ENCODE assay signal across 8 cellular contexts in genomic region chr19:17680235-17680722, GRCh38. TPM values are rescaled to one million over a fixed set of nuclear protein-coding genes. Genes with fewer than 3 reads are reported as not detected.
DNase-seq lines count a peak whose midpoint lies in the region; ATAC-seq, FAIRE-seq and TF ChIP-seq lines count a peak whose summit lies in the region.

No MANE protein-coding gene starts in this region.

- H3K4me3 Mint-ChIP-seq in T-helper 2 cell treated with Interferon-gamma antibody and Interleukin-4, amounts not matched to agents 5 μg/mL and 100 μg/mL, for 36 hours = peak overlapping the region; percentile 26
- no peak overlapping the region for H3K4me3 Mint-ChIP-seq in mesothelial cell of epicardium

- H3K9me3 Mint-ChIP-seq in T-helper 2 cell treated with Interferon-gamma antibody and Interleukin-4, amounts not matched to agents 5 μg/mL and 100 μg/mL, for 36 hours = no peaks in the 10 kb centered on the region
- no peaks in the 10 kb centered on the region for H3K9me3 Mint-ChIP-seq in mesothelial cell of epicardium

- H3K27me3 Mint-ChIP-seq in T-helper 2 cell treated with Interferon-gamma antibody and Interleukin-4, amounts not matched to agents 5 μg/mL and 100 μg/mL, for 36 hours (ENCODE audit: low read depth) = peaks cover 38% of the 10 kb centered on the region
- H3K27me3 Mint-ChIP-seq in mesothelial cell of epicardium (ENCODE audit: low read depth) = peaks cover 92% of the 10 kb centered on the region

- H3K27ac Mint-ChIP-seq in T-helper 2 cell treated with Interferon-gamma antibody and Interleukin-4, amounts not matched to agents 5 μg/mL and 100 μg/mL, for 36 hours = no peak overlapping the region
- H3K27ac Mint-ChIP-seq in mesothelial cell of epicardium = no peak overlapping the region

- no peaks in the 10 kb centered on the region for H3K27me3 ChIP-seq in H7 (ENCODE audit: control insufficient read depth, insufficient read depth, low read length)
- peaks cover 2% of the 10 kb centered on the region for H3K27me3 ChIP-seq in bronchial epithelial cell (ENCODE audit: control insufficient read depth, insufficient read depth, low read length)
- H3K27me3 ChIP-seq in kidney epithelial cell (ENCODE audit: control insufficient read depth, insufficient read depth, low read length) = peaks cover 22% of the 10 kb centered on the region

- DNase-seq in AG09309 (ENCODE audit: low read depth) = peak; percentile 28
- DNase-seq in H7 = peak; percentile 84
- peak; percentile 54 for DNase-seq in T-helper 2 cell treated with Interferon-gamma antibody and Interleukin-4, amounts not matched to agents 5 μg/mL and 100 μg/mL, for 36 hours (ENCODE audit: low spot score)
- peak; percentile 22 for DNase-seq in bronchial epithelial cell (ENCODE audit: low read depth)
- DNase-seq in kidney epithelial cell (ENCODE audit: low read depth) = peak; percentile 16
- peak; percentile 8 to 24 (median 9) for DNase-seq in stimulated activated CD4-positive, alpha-beta T cell treated with anti-CD3 and anti-CD28 coated beads, TNF-alpha, amount 100 ng/mL, for 48 hours (ENCODE audit: low read depth in 3 of 3)
- no peak for DNase-seq in mesothelial cell of epicardium (ENCODE audit: low spot score in 2 of 2, unreplicated experiment in 2 of 2)

- no peaks in the 10 kb centered on the region for H3K4me1 Mint-ChIP-seq in T-helper 2 cell treated with Interferon-gamma antibody and Interleukin-4, amounts not matched to agents 5 μg/mL and 100 μg/mL, for 36 hours (ENCODE audit: low read depth)
- no peaks in the 10 kb centered on the region for H3K4me1 Mint-ChIP-seq in mesothelial cell of epicardium

- no peaks in the 10 kb centered on the region for H3K36me3 Mint-ChIP-seq in T-helper 2 cell treated with Interferon-gamma antibody and Interleukin-4, amounts not matched to agents 5 μg/mL and 100 μg/mL, for 36 hours (ENCODE audit: low read depth)
- no peaks in the 10 kb centered on the region for H3K36me3 Mint-ChIP-seq in mesothelial cell of epicardium

- H3K36me3 ChIP-seq in H7 (replicated peaks; ENCODE audit: control insufficient read depth, insufficient read depth, low read length) (no peaks in the 10 kb centered on the region), bronchial epithelial cell (ENCODE audit: control insufficient read depth, insufficient read depth, low read length) (no peaks in the 10 kb centered on the region), kidney epithelial cell (ENCODE audit: control insufficient read depth, insufficient read depth, low read length) (no peaks in the 10 kb centered on the region)

- TF ChIP-seq CTCF in AG09309 (IDR thresholded peaks at IDR 0.05; ENCODE audit: control insufficient read depth, insufficient read depth, low read depth, low read length, missing control alignments) (no peak), bronchial epithelial cell (IDR thresholded peaks at IDR 0.05; ENCODE audit: insufficient read depth, low read length, severe bottlenecking) (no peak), kidney epithelial cell (IDR thresholded peaks at IDR 0.05; ENCODE audit: insufficient read depth, low read length, poor library complexity, severe bottlenecking) (no peak), mesothelial cell of epicardium (IDR thresholded peaks at IDR 0.05; ENCODE audit: unreplicated experiment) (no peak)

- FAIRE-seq in bronchial epithelial cell (lab: Jason Lieb, UNC) = no peak

- no peak for ATAC-seq in GM18907 (IDR thresholded peaks at IDR 0.05; ENCODE audit: unreplicated experiment)

- H3K4me3 ChIP-seq in AG09309 (ENCODE audit: control insufficient read depth, low read depth, low read length) = peak overlapping the region; percentile 31
- peak overlapping the region; percentile 38 for H3K4me3 ChIP-seq in H7 (ENCODE audit: insufficient read depth, low read depth, low read length)
- no peak overlapping the region for H3K4me3 ChIP-seq in bronchial epithelial cell (ENCODE audit: low read depth, low read length)
- no peak overlapping the region for H3K4me3 ChIP-seq in kidney epithelial cell (ENCODE audit: low read depth, low read length)

RNA-seq across cellular contexts. Expression of gene UNC13A, which starts 7.9 kb away (rescaled TPM):
- total RNA-seq in H7 (2014; rRNA removed; shearing (Covaris generic)) = 6.6 and 8.8 TPM in 2 replicates
- total RNA-seq in bronchial epithelial cell (under 0.01 TPM in 1 of 2 replicates, not detected in the other), kidney epithelial cell (0.27 and 2.0 TPM in 2 replicates), mesothelial cell of epicardium (0.41 to 1.1 TPM (median 0.60 TPM) in 3 replicates)

RNA-seq across cellular contexts. Expression of gene MAP1S, which starts 39.0 kb away (rescaled TPM):
- total RNA-seq in H7 (2014; rRNA removed; shearing (Covaris generic)) = 27.1 and 28.0 TPM in 2 replicates
- 3.7 and 15.9 TPM in 2 replicates for total RNA-seq in bronchial epithelial cell
- 43.1 and 57.4 TPM in 2 replicates for total RNA-seq in kidney epithelial cell
- 66.1 to 79.0 TPM (median 68.6 TPM) in 3 replicates for total RNA-seq in mesothelial cell of epicardium

Comparison
In these comparisons a context has a peak if more than half of its experiments do, and no peak if none do; other contexts are left out.
1. DNase-seq: peak in AG09309 (single experiment), H7 (single experiment), T-helper 2 cell treated with Interferon-gamma antibody and Interleukin-4, amounts not matched to agents 5 μg/mL and 100 μg/mL, for 36 hours (single experiment), bronchial epithelial cell (single experiment), kidney epithelial cell (single experiment) and stimulated activated CD4-positive, alpha-beta T cell treated with anti-CD3 and anti-CD28 coated beads, TNF-alpha, amount 100 ng/mL, for 48 hours (3 of 3); none in mesothelial cell of epicardium (0 of 2).
2. H3K4me3 ChIP-seq: peak in AG09309 (single experiment) and H7 (single experiment); none in bronchial epithelial cell (single experiment) and kidney epithelial cell (single experiment).